Comparison of ENCODE assay signal across 22 cellular contexts in the genomic region with DNA sequence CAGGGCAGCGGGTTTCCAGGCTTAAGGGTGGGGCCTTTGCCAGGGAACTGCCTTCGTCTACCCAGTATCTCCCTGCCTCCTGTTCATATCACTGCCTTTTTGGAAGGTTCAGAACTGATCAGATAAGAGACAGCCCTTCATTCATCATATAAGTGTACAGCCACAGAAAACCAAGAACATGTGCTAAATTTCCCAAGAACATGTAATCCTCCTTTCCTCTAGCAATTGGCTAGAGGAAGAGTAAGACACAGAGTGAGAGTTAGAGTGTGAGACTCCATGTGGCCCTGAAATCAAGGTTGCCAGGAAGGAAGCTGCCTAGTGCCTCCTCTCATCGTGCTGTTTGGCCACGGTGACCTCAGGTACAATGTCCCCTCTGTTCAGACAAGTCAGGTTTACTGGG.
DNase-seq lines count a peak whose midpoint lies in the region; ATAC-seq and TF ChIP-seq lines count a peak whose summit lies in the region.
"Had no signal": no experiment of that assay in that cellular context is flagged by ENCODE, and none has a peak within 500 bp of the region (broad histone marks: within the 10 kb centered on the region; RNA-seq: fewer than 3 reads in every experiment).

No MANE protein-coding gene starts in this region.

- no peak for TF ChIP-seq EP300 in stomach (IDR thresholded peaks at IDR 0.05)

- intact Hi-C loops in sciatic nerve (cut with DNase I): no loop called here
- intact Hi-C loops in stomach (cut with DNase I; ENCODE audit: low total_unique reads): no loop called here

- no peak overlapping the region for H3K27ac ChIP-seq in stomach
- H3K27ac ChIP-seq: neural progenitor cell, thoracic aorta, VCaP had no signal

- 68 to 84% (median 78%) methylated on average over 4 of the region's 4 CpGs for WGBS in stomach, 5 donors

- H3K4me3 ChIP-seq in fibroblast of mammary gland (ENCODE audit: control insufficient read depth, low read depth, low read length) (no peak overlapping the region), stomach (no peak overlapping the region)
- H3K4me3 ChIP-seq: neural progenitor cell, thoracic aorta had no signal

- peak; percentile 28 for DNase-seq in COLO829 (ENCODE audit: low spot score)
- DNase-seq in RPMI7951 (ENCODE audit: low read depth): peak; percentile 47
- DNase-seq in fibroblast of mammary gland (ENCODE audit: low read depth): peak; percentile 42
- DNase-seq in sciatic nerve (ENCODE audit: low spot score): no peak
- DNase-seq in activated CD4-positive, alpha-beta T cell treated with anti-CD3 and anti-CD28 coated beads, Interleukin-2, amount 50 U/mL, for 1 hour: no peak
- DNase-seq in stomach: no peak
- DNase-seq: activated CD4-positive, alpha-beta T cell treated with anti-CD3 and anti-CD28 coated beads, Interleukin-2, amount 50 U/mL, for 48 hours; activated naive CD4-positive, alpha-beta T cell treated with Interleukin-2 at 50 U/mL for 16 hours; activated T-cell treated with anti-CD3 and anti-CD28 coated beads, Interleukin-2, amount 50 U/mL, for 1 hour; anterior cingulate cortex; Karpas-422; NCI-H1092 treated with DMSO at 0.1 percent for 48 hours; NCI-H2081; NCI-H510A treated with DMSO at 0.1 percent for 48 hours; stimulated activated CD4-positive, alpha-beta T cell treated with anti-CD3 and anti-CD28 coated beads, Interleukin-15, amount 100 ng/mL, for 24 hours had no signal

- H3K36me3 ChIP-seq in stomach: no peaks in the 10 kb centered on the region
- H3K36me3 ChIP-seq: neural progenitor cell, thoracic aorta had no signal

- no peaks in the 10 kb centered on the region for H3K27me3 ChIP-seq in stomach
- H3K27me3 ChIP-seq: neural progenitor cell had no signal

- no peaks in the 10 kb centered on the region for H3K9me3 ChIP-seq in stomach
- H3K9me3 ChIP-seq: thoracic aorta had no signal

- no peak for TF ChIP-seq POLR2A in stomach (IDR thresholded peaks at IDR 0.05)
- no peak for TF ChIP-seq POLR2A in GM18505 (IDR thresholded peaks at IDR 0.05; ENCODE audit: borderline replicate concordance, extremely low read depth, insufficient read depth, insufficient read length)

- no peaks in the 10 kb centered on the region for H3K4me1 ChIP-seq in stomach
- H3K4me1 ChIP-seq: neural progenitor cell had no signal

- TF ChIP-seq CTCF in fibroblast of mammary gland (conservative IDR thresholded peaks at IDR 0.05; ENCODE audit: control insufficient read depth, insufficient read depth, low read depth, low read length) (no peak), stomach (IDR thresholded peaks at IDR 0.05) (no peak)

- ATAC-seq in sciatic nerve: peak; percentile 20
- ATAC-seq in HG03108 (IDR thresholded peaks at IDR 0.05; ENCODE audit: unreplicated experiment): no peak
- no peak for ATAC-seq in GM18505 (IDR thresholded peaks at IDR 0.05; ENCODE audit: unreplicated experiment)
- ATAC-seq: left colon; stimulated activated effector memory CD8-positive, alpha-beta T cell treated with anti-CD3 and anti-CD28 coated beads, Interleukin-12 subunit alpha, Interleukin-12 subunit beta, amount 100 ng/mL, for 72 hours had no signal

Comparison
In these comparisons a context has a peak if more than half of its experiments do, and no peak if none do; other contexts are left out.
1. DNase-seq: peak in COLO829 (single experiment), RPMI7951 (single experiment) and fibroblast of mammary gland (single experiment); none in sciatic nerve (single experiment), activated CD4-positive, alpha-beta T cell treated with anti-CD3 and anti-CD28 coated beads, Interleukin-2, amount 50 U/mL, for 1 hour (single experiment) and stomach (single experiment).